ENCODE assay signal across 9 cellular contexts in the genomic region with DNA sequence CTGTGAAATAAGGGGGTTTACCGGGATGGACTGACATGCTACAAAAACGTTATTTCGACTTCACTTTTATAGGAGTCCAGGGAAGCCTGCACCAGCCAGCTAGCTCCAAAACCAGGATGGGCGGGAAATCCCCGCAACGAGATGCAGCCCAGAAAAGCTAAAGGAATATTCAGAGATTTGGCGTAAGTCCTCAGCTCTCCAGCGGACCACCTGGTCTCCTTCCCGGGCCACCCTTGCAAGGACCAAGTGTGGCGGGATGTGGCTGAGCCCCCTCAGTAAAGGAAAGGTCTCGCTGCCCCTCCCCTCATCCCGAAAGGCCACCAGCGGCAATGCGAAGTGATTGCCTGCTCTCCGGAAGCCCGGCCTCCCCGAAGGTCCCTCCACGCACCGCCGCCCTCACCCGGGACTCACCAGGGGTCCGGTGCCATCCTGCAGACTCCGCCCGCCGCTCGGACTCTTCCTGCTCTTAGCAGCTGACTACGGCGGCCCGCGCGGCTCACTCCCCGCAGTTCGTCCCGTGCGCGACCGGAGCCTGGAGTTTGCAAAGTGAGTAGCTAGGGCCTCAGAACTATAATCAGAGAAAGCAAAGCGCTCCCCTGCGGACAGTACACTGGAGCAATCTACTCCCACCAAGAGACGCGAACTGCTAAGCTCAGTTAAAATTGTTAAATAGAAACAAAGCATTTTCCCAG. TPM values are rescaled to one million over a fixed set of nuclear protein-coding genes. Genes with fewer than 3 reads are reported as not detected.
DNase-seq lines count a peak whose midpoint lies in the region; ATAC-seq, FAIRE-seq and TF ChIP-seq lines count a peak whose summit lies in the region.
"Had no signal": no experiment of that assay in that cellular context is flagged by ENCODE, and none has a peak within 500 bp of the region (broad histone marks: within the 10 kb centered on the region; RNA-seq: fewer than 3 reads in every experiment).

A gene with protein sequence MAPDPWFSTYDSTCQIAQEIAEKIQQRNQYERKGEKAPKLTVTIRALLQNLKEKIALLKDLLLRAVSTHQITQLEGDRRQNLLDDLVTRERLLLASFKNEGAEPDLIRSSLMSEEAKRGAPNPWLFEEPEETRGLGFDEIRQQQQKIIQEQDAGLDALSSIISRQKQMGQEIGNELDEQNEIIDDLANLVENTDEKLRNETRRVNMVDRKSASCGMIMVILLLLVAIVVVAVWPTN (minus strand): TSS at position 440 of the 692 bp plus-strand sequence. CDS start 12 bp downstream, at position 428.

- H3K4me1 Mint-ChIP-seq in WTC11 (peaks cover 9% of the 10 kb centered on the region), immature natural killer cell (peaks cover 33 to 53% of the 10 kb centered on the region in 2 donors)

- ATAC-seq in HG02884 (IDR thresholded peaks at IDR 0.05; ENCODE audit: unreplicated experiment) (peak; percentile 69), WTC11 (peak; percentile 58)

- H3K27me3 Mint-ChIP-seq in WTC11 (ENCODE audit: low read depth) (peaks cover 4% of the 10 kb centered on the region; the same call in 1 of the 2 replicates), immature natural killer cell (ENCODE audit: low read depth in 3 of 3) (peaks cover 11 to 15% (median 13%) of the 10 kb centered on the region in 3 donors)

- H3K9me3 Mint-ChIP-seq in WTC11: peaks cover 7% of the 10 kb centered on the region
- no peaks in the 10 kb centered on the region for H3K9me3 Mint-ChIP-seq in immature natural killer cell

- peak within 1 kb of the TSS; percentile 94 for H3K4me3 ChIP-seq in bronchial epithelial cell (ENCODE audit: low read depth, low read length)
- H3K4me3 ChIP-seq in spleen: peak within 1 kb of the TSS; percentile 82 to 92 (median 88)

- no peaks in the 10 kb centered on the region for H3K36me3 Mint-ChIP-seq in WTC11
- no peaks in the 10 kb centered on the region for H3K36me3 Mint-ChIP-seq in immature natural killer cell

- TF ChIP-seq POLR2A in spleen (IDR thresholded peaks at IDR 0.05): no peak

- TF ChIP-seq CTCF in WTC11 (IDR thresholded peaks at IDR 0.05): no peak
- no peak for TF ChIP-seq CTCF in bronchial epithelial cell (IDR thresholded peaks at IDR 0.05; ENCODE audit: insufficient read depth, low read length, severe bottlenecking)
- peak in 1 of 11 experiments; percentile 13 for TF ChIP-seq CTCF in spleen (IDR thresholded peaks at IDR 0.05 in 8 of 11, conservative IDR thresholded peaks at IDR 0.05 in 3 of 11)

- CTCF ChIA-PET in WTC11 (lab: Charles Lee): interaction anchor here (0.6 to 4.3 kb wide), 8 partner anchors 32 to 271 kb away, joined by 3 to 40 read pairs (median 12); a partner anchor contains a TSS

- H3K27me3 ChIP-seq in bronchial epithelial cell (ENCODE audit: control insufficient read depth, insufficient read depth, low read length): no peaks in the 10 kb centered on the region
- H3K27me3 ChIP-seq in spleen (replicated peaks in 1 of 7): no peaks in the 10 kb centered on the region

- no peaks in the 10 kb centered on the region for H3K36me3 ChIP-seq in bronchial epithelial cell (ENCODE audit: control insufficient read depth, insufficient read depth, low read length)
- peaks cover 0 to 4% (median 0%) of the 10 kb centered on the region in 6 donors for H3K36me3 ChIP-seq in spleen

- DNase-seq in DMS153 treated with DMSO at 0.1 percent for 48 hours (lab: John Stamatoyannopoulos, UW; ENCODE audit: unreplicated experiment) (peak; percentile 34), DMS153 (lab: John Stamatoyannopoulos, UW) (no peak), NCI-H2196 treated with DMSO at 0.1 percent for 48 hours (lab: John Stamatoyannopoulos, UW; ENCODE audit: unreplicated experiment) (peak; percentile 51), WTC11 (ENCODE audit: low spot score) (peak; percentile 88), bronchial epithelial cell (ENCODE audit: low read depth) (peak; percentile 66), immature natural killer cell (peak; percentile 80 to 84 (median 83)), spleen (peak; percentile 97)

- intact Hi-C loops in spleen (cut with DNase I; ENCODE audit: low total_unique reads): no loop called here

- H3K4me3 Mint-ChIP-seq in WTC11 (peak within 1 kb of the TSS; percentile 93), immature natural killer cell (peak within 1 kb of the TSS; percentile 97 to 99 (median 99))

- H3K27ac ChIP-seq in spleen: peak within 1 kb of the TSS in 7 of 8 donors; percentile 10 to 82 (median 70)

- no peak for FAIRE-seq in bronchial epithelial cell (lab: Jason Lieb, UNC)
- FAIRE-seq: A204.1 had no signal

- 0 to 1% (median 0%) methylated on average over 24 to 41 of the region's 41 CpGs for WGBS in spleen, 5 donors

- H3K27ac Mint-ChIP-seq in WTC11: no peak within 1 kb of the TSS; the same call in 1 of the 2 replicates
- peak within 1 kb of the TSS; percentile 85 to 95 (median 92) for H3K27ac Mint-ChIP-seq in immature natural killer cell

- no peaks in the 10 kb centered on the region for H3K9me3 ChIP-seq in spleen

- H3K4me1 ChIP-seq in spleen: peaks cover 12 to 41% (median 30%) of the 10 kb centered on the region in 6 donors

- POLR2A ChIA-PET in WTC11 (lab: Charles Lee): no interaction called here

TF ChIP-seq in WTC11, 78 proteins besides CTCF, POLR2A, EP300 and RAD21 (continues in another document):
- TF ChIP-seq ZNF423 (CRISPR knock-in tag; IDR thresholded peaks at IDR 0.05) (peak; percentile 90), JUN (CRISPR knock-in tag; IDR thresholded peaks at IDR 0.05) (no peak), ETV6 (CRISPR knock-in tag; IDR thresholded peaks at IDR 0.05) (peak; percentile 38; the same call in 1 of the 2 replicates), SMAD4 (CRISPR knock-in tag; IDR thresholded peaks at IDR 0.05) (no peak), HMGA2 (CRISPR knock-in tag; IDR thresholded peaks at IDR 0.05) (no peak), RORB (CRISPR knock-in tag; IDR thresholded peaks at IDR 0.05) (no peak), NFATC4 (CRISPR knock-in tag; IDR thresholded peaks at IDR 0.05) (no peak), ATF1 (CRISPR knock-in tag; IDR thresholded peaks at IDR 0.05) (no peak), NR3C1 (CRISPR knock-in tag; conservative IDR thresholded peaks at IDR 0.05; ENCODE audit: low read depth) (no peak)
- TF ChIP-seq, protein P1, sequence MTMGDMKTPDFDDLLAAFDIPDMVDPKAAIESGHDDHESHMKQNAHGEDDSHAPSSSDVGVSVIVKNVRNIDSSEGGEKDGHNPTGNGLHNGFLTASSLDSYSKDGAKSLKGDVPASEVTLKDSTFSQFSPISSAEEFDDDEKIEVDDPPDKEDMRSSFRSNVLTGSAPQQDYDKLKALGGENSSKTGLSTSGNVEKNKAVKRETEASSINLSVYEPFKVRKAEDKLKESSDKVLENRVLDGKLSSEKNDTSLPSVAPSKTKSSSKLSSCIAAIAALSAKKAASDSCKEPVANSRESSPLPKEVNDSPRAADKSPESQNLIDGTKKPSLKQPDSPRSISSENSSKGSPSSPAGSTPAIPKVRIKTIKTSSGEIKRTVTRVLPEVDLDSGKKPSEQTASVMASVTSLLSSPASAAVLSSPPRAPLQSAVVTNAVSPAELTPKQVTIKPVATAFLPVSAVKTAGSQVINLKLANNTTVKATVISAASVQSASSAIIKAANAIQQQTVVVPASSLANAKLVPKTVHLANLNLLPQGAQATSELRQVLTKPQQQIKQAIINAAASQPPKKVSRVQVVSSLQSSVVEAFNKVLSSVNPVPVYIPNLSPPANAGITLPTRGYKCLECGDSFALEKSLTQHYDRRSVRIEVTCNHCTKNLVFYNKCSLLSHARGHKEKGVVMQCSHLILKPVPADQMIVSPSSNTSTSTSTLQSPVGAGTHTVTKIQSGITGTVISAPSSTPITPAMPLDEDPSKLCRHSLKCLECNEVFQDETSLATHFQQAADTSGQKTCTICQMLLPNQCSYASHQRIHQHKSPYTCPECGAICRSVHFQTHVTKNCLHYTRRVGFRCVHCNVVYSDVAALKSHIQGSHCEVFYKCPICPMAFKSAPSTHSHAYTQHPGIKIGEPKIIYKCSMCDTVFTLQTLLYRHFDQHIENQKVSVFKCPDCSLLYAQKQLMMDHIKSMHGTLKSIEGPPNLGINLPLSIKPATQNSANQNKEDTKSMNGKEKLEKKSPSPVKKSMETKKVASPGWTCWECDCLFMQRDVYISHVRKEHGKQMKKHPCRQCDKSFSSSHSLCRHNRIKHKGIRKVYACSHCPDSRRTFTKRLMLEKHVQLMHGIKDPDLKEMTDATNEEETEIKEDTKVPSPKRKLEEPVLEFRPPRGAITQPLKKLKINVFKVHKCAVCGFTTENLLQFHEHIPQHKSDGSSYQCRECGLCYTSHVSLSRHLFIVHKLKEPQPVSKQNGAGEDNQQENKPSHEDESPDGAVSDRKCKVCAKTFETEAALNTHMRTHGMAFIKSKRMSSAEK (CRISPR knock-in tag; IDR thresholded peaks at IDR 0.05; ENCODE audit: borderline replicate concordance): no peak
- TF ChIP-seq, protein P2, sequence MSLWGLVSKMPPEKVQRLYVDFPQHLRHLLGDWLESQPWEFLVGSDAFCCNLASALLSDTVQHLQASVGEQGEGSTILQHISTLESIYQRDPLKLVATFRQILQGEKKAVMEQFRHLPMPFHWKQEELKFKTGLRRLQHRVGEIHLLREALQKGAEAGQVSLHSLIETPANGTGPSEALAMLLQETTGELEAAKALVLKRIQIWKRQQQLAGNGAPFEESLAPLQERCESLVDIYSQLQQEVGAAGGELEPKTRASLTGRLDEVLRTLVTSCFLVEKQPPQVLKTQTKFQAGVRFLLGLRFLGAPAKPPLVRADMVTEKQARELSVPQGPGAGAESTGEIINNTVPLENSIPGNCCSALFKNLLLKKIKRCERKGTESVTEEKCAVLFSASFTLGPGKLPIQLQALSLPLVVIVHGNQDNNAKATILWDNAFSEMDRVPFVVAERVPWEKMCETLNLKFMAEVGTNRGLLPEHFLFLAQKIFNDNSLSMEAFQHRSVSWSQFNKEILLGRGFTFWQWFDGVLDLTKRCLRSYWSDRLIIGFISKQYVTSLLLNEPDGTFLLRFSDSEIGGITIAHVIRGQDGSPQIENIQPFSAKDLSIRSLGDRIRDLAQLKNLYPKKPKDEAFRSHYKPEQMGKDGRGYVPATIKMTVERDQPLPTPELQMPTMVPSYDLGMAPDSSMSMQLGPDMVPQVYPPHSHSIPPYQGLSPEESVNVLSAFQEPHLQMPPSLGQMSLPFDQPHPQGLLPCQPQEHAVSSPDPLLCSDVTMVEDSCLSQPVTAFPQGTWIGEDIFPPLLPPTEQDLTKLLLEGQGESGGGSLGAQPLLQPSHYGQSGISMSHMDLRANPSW (CRISPR knock-in tag; conservative IDR thresholded peaks at IDR 0.05; ENCODE audit: low read depth): no peak

RNA-seq across cellular contexts. Expression of the gene that starts here (rescaled TPM):
- total RNA-seq in WTC11 (2021): 39.9 to 55.6 TPM (median 52.8 TPM) in 3 replicates
- total RNA-seq in bronchial epithelial cell: 58.4 and 107 TPM in 2 replicates
- 100 to 1,000 TPM; 249 to 381 (median 263) TPM for polyA plus RNA-seq in immature natural killer cell
- total RNA-seq in spleen: 10 to 100 TPM; 37.3 to 59.8 (median 47.4) TPM
- polyA plus RNA-seq in spleen: 10 to 100 TPM; 41.6 to 54.7 (median 50.4) TPM

Comparison
In these comparisons a context has a peak if more than half of its experiments do, and no peak if none do; other contexts are left out.
1. RNA of the gene that starts here (polyA plus RNA-seq): 249 to 381 TPM in immature natural killer cell; 41.6 to 54.7 TPM in spleen; every median in the first group is over 4 times any median in the second.